19 cellular contexts compared by ENCODE assay signal in genomic region chr15:82937659-82938058, GRCh38. TPM values are rescaled to one million over a fixed set of nuclear protein-coding genes. Genes with fewer than 3 reads are reported as not detected.
A peak's percentile ranks its signal among the peaks of the same experiment; 100 is the strongest.
DNase-seq lines count a peak whose midpoint lies in the region; ATAC-seq, FAIRE-seq and TF ChIP-seq lines count a peak whose summit lies in the region.
"Had no signal": no experiment of that assay in that cellular context is flagged by ENCODE, and none has a peak within 500 bp of the region (broad histone marks: within the 10 kb centered on the region; RNA-seq: fewer than 3 reads in every experiment).

No MANE protein-coding gene starts in this region.

- peak overlapping the region; percentile 96 for H3K27ac Mint-ChIP-seq in astrocyte (ENCODE audit: unreplicated experiment)
- H3K27ac Mint-ChIP-seq: CD8-positive, alpha-beta T cell; IgD-negative memory B cell had no signal

- no peak for DNase-seq in astrocyte (ENCODE audit: low read depth)
- peak in 2 of 6 donors; percentile 39 to 45 for DNase-seq in pancreas
- no peak for DNase-seq in HepG2 (ENCODE audit: low spot score)
- no peak for DNase-seq in mesenteric fat pad (ENCODE audit: low spot score)
- DNase-seq: BE2C; CD8-positive, alpha-beta T cell; COR-L47; DND-41; GDM1 had no signal

- H3K79me2 ChIP-seq in astrocyte (ENCODE audit: insufficient read depth, low read length) = peaks cover 8% of the 10 kb centered on the region
- no peaks in the 10 kb centered on the region for H3K79me2 ChIP-seq in HepG2 (ENCODE audit: insufficient read depth, low read length)

- TF ChIP-seq CTCF in astrocyte (IDR thresholded peaks at IDR 0.05; ENCODE audit: insufficient read depth, low read depth, low read length) (no peak), pancreas (IDR thresholded peaks at IDR 0.05) (no peak), HepG2 (CRISPR knock-in tag; IDR thresholded peaks at IDR 0.05) (no peak)

- peaks cover 2% of the 10 kb centered on the region for H3K9me3 Mint-ChIP-seq in astrocyte (ENCODE audit: unreplicated experiment)
- H3K9me3 Mint-ChIP-seq: CD8-positive, alpha-beta T cell had no signal

- no peak for TF ChIP-seq POLR2A in HepG2 (IDR thresholded peaks at IDR 0.05; ENCODE audit: insufficient read depth in 1 of 2, low read depth in 2 of 2, low read length in 2 of 2)

- no peak overlapping the region for H2AFZ ChIP-seq in astrocyte (ENCODE audit: low read depth, low read length)
- H2AFZ ChIP-seq in HepG2 (ENCODE audit: low read length) = no peak overlapping the region

- H3K4me3 ChIP-seq in astrocyte (ENCODE audit: insufficient read depth, low read depth, low read length) = no peak overlapping the region
- peak overlapping the region in 1 of 4 donors; percentile 6 for H3K4me3 ChIP-seq in pancreas
- H3K4me3 ChIP-seq in skeletal muscle tissue (ENCODE audit: low read length in 3 of 3) = no peak overlapping the region
- no peak overlapping the region for H3K4me3 ChIP-seq in HepG2 (replicated peaks in 1 of 3; ENCODE audit: insufficient read depth in 1 of 3, low read depth in 2 of 3, low read length in 3 of 3)
- H3K4me3 ChIP-seq: A549, HAP-1 had no signal

- no peaks in the 10 kb centered on the region for H3K27me3 Mint-ChIP-seq in astrocyte (ENCODE audit: low read depth, unreplicated experiment)

- peak overlapping the region; percentile 12 for H3K9ac ChIP-seq in astrocyte (ENCODE audit: low read length)
- H3K9ac ChIP-seq in skeletal muscle tissue (ENCODE audit: low read depth in 1 of 3, low read length in 3 of 3) = peak overlapping the region in 2 of 3 donors; percentile 14 to 28
- H3K9ac ChIP-seq in HepG2 (ENCODE audit: insufficient read depth, low read depth, low read length) = no peak overlapping the region

- no peak overlapping the region for H3K4me3 Mint-ChIP-seq in astrocyte (ENCODE audit: unreplicated experiment)
- H3K4me3 Mint-ChIP-seq: CD14-positive monocyte; CD8-positive, alpha-beta T cell; IgD-negative memory B cell had no signal

- no peak for TF ChIP-seq EP300 in HepG2 (IDR thresholded peaks at IDR 0.05; ENCODE audit: low read depth in 2 of 2, low read length in 2 of 2)
- TF ChIP-seq EP300 in HepG2 (CRISPR knock-in tag; IDR thresholded peaks at IDR 0.05; ENCODE audit: borderline replicate concordance) = no peak

- no peaks in the 10 kb centered on the region for H3K36me3 Mint-ChIP-seq in astrocyte (ENCODE audit: low read depth, unreplicated experiment)
- H3K36me3 Mint-ChIP-seq: CD14-positive monocyte; CD8-positive, alpha-beta T cell; IgD-negative memory B cell had no signal

- in situ Hi-C loops in HepG2 (cut with HindIII; ENCODE audit: extremely low pct_ligation_motif_present, low pct_unique_long_range_greater_than_20kb) = no loop called here

- H3K4me1 ChIP-seq in astrocyte (ENCODE audit: insufficient read depth, low read length) (peaks cover 4% of the 10 kb centered on the region), pancreas (peaks cover 38 to 70% (median 63%) of the 10 kb centered on the region in 3 donors), skeletal muscle tissue (ENCODE audit: control insufficient read depth in 3 of 3, insufficient read depth in 3 of 3, low read length in 3 of 3) (peaks cover 17 to 57% (median 52%) of the 10 kb centered on the region in 3 donors), HepG2 (ENCODE audit: insufficient read depth, low read length) (peaks cover 19% of the 10 kb centered on the region)
- H3K4me1 ChIP-seq: BE2C, HAP-1 had no signal

- H4K20me1 ChIP-seq in astrocyte (ENCODE audit: insufficient read depth, low read length) = peaks cover 4% of the 10 kb centered on the region
- no peaks in the 10 kb centered on the region; the same call in none of the 2 replicates for H4K20me1 ChIP-seq in HepG2 (ENCODE audit: insufficient read depth, low read length)

- ATAC-seq in pancreas = peak in 2 of 4 donors; percentile 29 to 32
- ATAC-seq in HepG2 = no peak
- ATAC-seq in GM18517 (IDR thresholded peaks at IDR 0.05; ENCODE audit: unreplicated experiment) = no peak
- ATAC-seq in GM21737 (IDR thresholded peaks at IDR 0.05; ENCODE audit: unreplicated experiment) = no peak
- ATAC-seq: CD8-positive, alpha-beta T cell had no signal

- TF ChIP-seq RAD21 in HepG2 (CRISPR knock-in tag; IDR thresholded peaks at IDR 0.05) = no peak

- H3K9me3 ChIP-seq in astrocyte (ENCODE audit: insufficient read depth, low read depth, low read length) (no peaks in the 10 kb centered on the region), pancreas (no peaks in the 10 kb centered on the region), skeletal muscle tissue (ENCODE audit: control insufficient read depth in 3 of 3, low read length in 3 of 3) (no peaks in the 10 kb centered on the region), HepG2 (ENCODE audit: low read length) (no peaks in the 10 kb centered on the region)
- H3K9me3 ChIP-seq: A549, BE2C, HAP-1 had no signal

- POLR2A ChIA-PET in HepG2 (lab: Yijun Ruan, JAX) = no interaction called here

- CTCF ChIA-PET in HepG2 (lab: Yijun Ruan, JAX; ENCODE audit: low intra/inter-chr PET ratio, low total read pairs) = no interaction called here

- BruUV-seq in HepG2 (replicated peaks; lab: Mats Ljungman, UMichigan) = no TSS peak

- H3K27me3 ChIP-seq in astrocyte (ENCODE audit: insufficient read depth, low read length) (no peaks in the 10 kb centered on the region), pancreas (no peaks in the 10 kb centered on the region), skeletal muscle tissue (ENCODE audit: control insufficient read depth in 3 of 3, insufficient read depth in 3 of 3, low read length in 3 of 3) (no peaks in the 10 kb centered on the region), HepG2 (ENCODE audit: control insufficient read depth in 1 of 2, insufficient read depth in 2 of 2, low read length in 2 of 2) (no peaks in the 10 kb centered on the region)
- H3K27me3 ChIP-seq: BE2C had no signal

- H3K27ac ChIP-seq in astrocyte (ENCODE audit: low read depth, low read length) (peak overlapping the region; percentile 35), pancreas (peak overlapping the region; percentile 13 to 81 (median 38)), skeletal muscle tissue (ENCODE audit: low read depth, low read length) (no peak overlapping the region), HepG2 (ENCODE audit: extremely low read length, insufficient read depth, low read length) (no peak overlapping the region)
- H3K27ac ChIP-seq: A549 had no signal

- peaks cover 27% of the 10 kb centered on the region for H3K4me1 Mint-ChIP-seq in astrocyte (ENCODE audit: low read depth, unreplicated experiment)

- H3K4me2 ChIP-seq in astrocyte (ENCODE audit: low read length) (peak overlapping the region; percentile 23), HepG2 (ENCODE audit: low read depth, low read length) (no peak overlapping the region)
- H3K4me2 ChIP-seq: A549 had no signal

- H3K36me3 ChIP-seq in astrocyte (ENCODE audit: insufficient read depth, low read length) = no peaks in the 10 kb centered on the region
- no peaks in the 10 kb centered on the region for H3K36me3 ChIP-seq in pancreas
- H3K36me3 ChIP-seq in skeletal muscle tissue (ENCODE audit: control insufficient read depth in 3 of 3, insufficient read depth in 3 of 3, low read length in 3 of 3) = no peaks in the 10 kb centered on the region
- H3K36me3 ChIP-seq in HepG2 (replicated peaks in 1 of 2; ENCODE audit: control insufficient read depth in 1 of 2, insufficient read depth in 2 of 2, low read length in 2 of 2) = no peaks in the 10 kb centered on the region
- H3K36me3 ChIP-seq: BE2C, HAP-1 had no signal

- 21 to 22% methylated on average over 5 of the region's 5 CpGs for WGBS in pancreas, 2 donors
- WGBS in HepG2 (ENCODE audit: low lambda C conversion rate) = 93% methylated on average over 3 of the region's 5 CpGs

- intact Hi-C loops in pancreas (cut with DNase I) = no loop called here
- intact Hi-C loops in HepG2 (cut with micrococcal nuclease; ENCODE audit: unreplicated experiment) = no loop called here

- FAIRE-seq in astrocyte (lab: Jason Lieb, UNC) (no peak), pancreas (lab: Jason Lieb, UNC) (no peak), HepG2 (lab: Jason Lieb, UNC) (no peak)
- FAIRE-seq: D721Med, GM12892, H1 had no signal

RNA-seq across cellular contexts. Expression of gene HOMER2, which starts 14.9 kb away (rescaled TPM):
- total RNA-seq in astrocyte = 12.2 and 16.6 TPM in 2 replicates
- total RNA-seq in pancreas = 100 to 1,000 TPM in 5 of 6 donors, 10 to 100 TPM in 1; 82.1 to 180 (median 147) TPM
- polyA plus RNA-seq in pancreas = 10 to 100 TPM; 76.8 to 92.2 TPM
- 11.0 TPM for total RNA-seq in skeletal muscle tissue
- total RNA-seq in HepG2 (2016; rRNA removed; fragmentation: Illumina TruSeq; extraction: Trizol) = 13.3 and 14.1 TPM in 2 replicates
- 18.1 and 20.2 TPM in 2 replicates for total RNA-seq in HepG2 (2016; cell fraction: cytosol; rRNA removed; fragmentation: Illumina TruSeq; extraction: Trizol; ENCODE audit: low read depth)
- 13.6 and 13.7 TPM in 2 replicates for total RNA-seq in HepG2 (2016; cell fraction: insoluble cytoplasmic fraction; rRNA removed; fragmentation: Illumina TruSeq; extraction: Trizol)
- total RNA-seq in HepG2 (2016; cell fraction: membrane; rRNA removed; fragmentation: Illumina TruSeq; extraction: Trizol) = 29.6 and 30.6 TPM in 2 replicates
- 10.4 and 11.0 TPM in 2 replicates for total RNA-seq in HepG2 (2016; cell fraction: nucleus; rRNA removed; fragmentation: Illumina TruSeq; extraction: Trizol)
- polyA plus RNA-seq in HepG2 (2011; rRNA removed) = 12.9 and 15.7 TPM in 2 replicates
- polyA plus RNA-seq in HepG2 (2011; cell fraction: cytosol; rRNA removed) = 8.1 and 12.6 TPM in 2 replicates
- polyA plus RNA-seq in HepG2 (2011; cell fraction: nucleus; rRNA removed) = 11.2 and 12.7 TPM in 2 replicates
- 11.2 and 11.8 TPM in 2 replicates for polyA plus RNA-seq in HepG2 (2012)
- polyA plus RNA-seq in HepG2 (2016; cell fraction: cytosol; fragmentation: Illumina TruSeq; extraction: Trizol; ENCODE audit: low read depth) = 27.4 and 28.8 TPM in 2 replicates
- polyA plus RNA-seq in HepG2 (2016; cell fraction: insoluble cytoplasmic fraction; fragmentation: Illumina TruSeq; extraction: Trizol; ENCODE audit: low read depth) = 11.1 and 15.6 TPM in 2 replicates
- 34.5 and 36.2 TPM in 2 replicates for polyA plus RNA-seq in HepG2 (2016; cell fraction: membrane; fragmentation: Illumina TruSeq; extraction: Trizol; ENCODE audit: low read depth)
- 14.6 and 15.4 TPM in 2 replicates for polyA plus RNA-seq in HepG2 (2016; cell fraction: nucleus; fragmentation: Illumina TruSeq; extraction: Trizol; ENCODE audit: insufficient read depth, low read depth)
- polyA minus RNA-seq in HepG2 (2011; rRNA and poly(A)+ RNA removed; ENCODE audit: low replicate concordance) = 14.3 and 25.3 TPM in 2 replicates
- polyA minus RNA-seq in HepG2 (2011; cell fraction: cytosol; rRNA and poly(A)+ RNA removed) = 12.7 and 18.6 TPM in 2 replicates
- 33.9 and 36.8 TPM in 2 replicates for polyA minus RNA-seq in HepG2 (2011; cell fraction: nucleus; rRNA and poly(A)+ RNA removed)
- 2.9 TPM for total RNA-seq in mesenteric fat pad

RNA-seq across cellular contexts. Expression of gene RAMAC, which starts 48.4 kb away (rescaled TPM):
- total RNA-seq in astrocyte (44.4 and 44.7 TPM in 2 replicates), pancreas (10 to 100 TPM in 2 of 6 donors, 1 to 10 TPM in 4; 7.0 to 12.7 (median 9.0) TPM), skeletal muscle tissue (26.1 TPM), HepG2 (2016; rRNA removed; fragmentation: Illumina TruSeq; extraction: Trizol) (45.9 and 71.7 TPM in 2 replicates), mesenteric fat pad (14.1 TPM)
- polyA plus RNA-seq in pancreas (10 to 100 TPM in 1 of 2 donors, 1 to 10 TPM in 1; 9.9 to 15.5 TPM), HepG2 (2011; rRNA removed) (20.3 and 22.2 TPM in 2 replicates)
- 9.0 and 12.2 TPM in 2 replicates for total RNA-seq in HepG2 (2016; cell fraction: cytosol; rRNA removed; fragmentation: Illumina TruSeq; extraction: Trizol; ENCODE audit: low read depth)
- total RNA-seq in HepG2 (2016; cell fraction: insoluble cytoplasmic fraction; rRNA removed; fragmentation: Illumina TruSeq; extraction: Trizol) = 48.3 and 73.9 TPM in 2 replicates
- total RNA-seq in HepG2 (2016; cell fraction: membrane; rRNA removed; fragmentation: Illumina TruSeq; extraction: Trizol) = 17.5 and 17.8 TPM in 2 replicates
- total RNA-seq in HepG2 (2016; cell fraction: nucleus; rRNA removed; fragmentation: Illumina TruSeq; extraction: Trizol) = 16.0 and 16.2 TPM in 2 replicates
- 18.3 and 26.0 TPM in 2 replicates for polyA plus RNA-seq in HepG2 (2011; cell fraction: cytosol; rRNA removed)
- 2.8 and 4.1 TPM in 2 replicates for polyA plus RNA-seq in HepG2 (2011; cell fraction: nucleus; rRNA removed)
- polyA plus RNA-seq in HepG2 (2012) = 20.3 and 23.8 TPM in 2 replicates
- 7.3 and 8.8 TPM in 2 replicates for polyA plus RNA-seq in HepG2 (2016; cell fraction: cytosol; fragmentation: Illumina TruSeq; extraction: Trizol; ENCODE audit: low read depth)
- polyA plus RNA-seq in HepG2 (2016; cell fraction: insoluble cytoplasmic fraction; fragmentation: Illumina TruSeq; extraction: Trizol; ENCODE audit: low read depth) = 67.2 and 70.6 TPM in 2 replicates
- polyA plus RNA-seq in HepG2 (2016; cell fraction: membrane; fragmentation: Illumina TruSeq; extraction: Trizol; ENCODE audit: low read depth) = 12.0 and 12.7 TPM in 2 replicates
- 23.3 and 25.8 TPM in 2 replicates for polyA plus RNA-seq in HepG2 (2016; cell fraction: nucleus; fragmentation: Illumina TruSeq; extraction: Trizol; ENCODE audit: insufficient read depth, low read depth)
- 5.7 and 6.7 TPM in 2 replicates for polyA minus RNA-seq in HepG2 (2011; rRNA and poly(A)+ RNA removed; ENCODE audit: low replicate concordance)
- 11.7 and 12.0 TPM in 2 replicates for polyA minus RNA-seq in HepG2 (2011; cell fraction: cytosol; rRNA and poly(A)+ RNA removed)
- 6.4 and 6.8 TPM in 2 replicates for polyA minus RNA-seq in HepG2 (2011; cell fraction: nucleus; rRNA and poly(A)+ RNA removed)

Comparison
In these comparisons a context has a peak if more than half of its experiments do, and no peak if none do; other contexts are left out.
1. H3K27ac ChIP-seq: peak in astrocyte (single experiment) and pancreas (4 of 4); none in skeletal muscle tissue (single experiment) and HepG2 (single experiment).